In genomic region chr15:26201177-26201858, GRCh38 we compare ENCODE assay signal across 15 cellular contexts.
DNase-seq lines count a peak whose midpoint lies in the region; ATAC-seq and TF ChIP-seq lines count a peak whose summit lies in the region.
"Had no signal": no experiment of that assay in that cellular context is flagged by ENCODE, and none has a peak within 500 bp of the region (broad histone marks: within the 10 kb centered on the region; RNA-seq: fewer than 3 reads in every experiment).

No MANE protein-coding gene starts in this region.

- no peak for DNase-seq in H9
- peak; percentile 14 for DNase-seq in NCI-H2029 (lab: John Stamatoyannopoulos, UW)
- DNase-seq in WTC11 (ENCODE audit: low spot score) = no peak
- DNase-seq in T1000 (lab: John Stamatoyannopoulos, UW) = no peak
- DNase-seq in activated gamma-delta T cell treated with Interleukin-2 at 50 U/mL for 16 hours = no peak
- DNase-seq: ACHN, C1 segment of cervical spinal cord, KBM-7, NCI-H1417 treated with DMSO at 0.1 percent for 48 hours, NCI-H187 treated with DMSO at 0.1 percent for 48 hours, T-helper 17 cell had no signal

- no peaks in the 10 kb centered on the region for H3K79me2 ChIP-seq in H9 (ENCODE audit: insufficient read depth, low read length)

- no peak overlapping the region for H3K27ac ChIP-seq in H9 (ENCODE audit: insufficient read length, low read depth, low read length)
- no peak overlapping the region for H3K27ac ChIP-seq in iPS-20b (ENCODE audit: low read length)

- H3K36me3 ChIP-seq in iPS-20b (ENCODE audit: insufficient read depth, low read depth, low read length) = no peaks in the 10 kb centered on the region

- H3K18ac ChIP-seq in H9 (ENCODE audit: insufficient read length, low read depth, low read length) = no peak overlapping the region

- no peak overlapping the region for H2BK12ac ChIP-seq in H9 (ENCODE audit: insufficient read length, low read depth, low read length)

- H3K4ac ChIP-seq in H9 (ENCODE audit: low read depth, low read length) = no peak overlapping the region

- H2BK20ac ChIP-seq in H9 (ENCODE audit: low read depth, low read length, poor library complexity, severe bottlenecking) = no peak overlapping the region

- H3K9me3 ChIP-seq in H9 (ENCODE audit: control insufficient read depth, low read depth, low read length) (no peaks in the 10 kb centered on the region), iPS-20b (ENCODE audit: insufficient read depth, low read depth, low read length) (no peaks in the 10 kb centered on the region)

- H3K4me1 ChIP-seq in H9 (ENCODE audit: insufficient read depth, low read length) (peaks cover 18% of the 10 kb centered on the region; the same call in 1 of the 2 replicates), iPS-20b (ENCODE audit: insufficient read depth, low read length) (peaks cover 23% of the 10 kb centered on the region)

- 0 out of 7 replicates have a peak, but pooled peaks cover 0 to 3% (median 0%) of the 10 kb centered on the region in 3 experiments for H3K36me3 Mint-ChIP-seq in H9 (ENCODE audit: insufficient read depth in 1 of 3, low read depth in 3 of 3)
- no peaks in the 10 kb centered on the region for H3K36me3 Mint-ChIP-seq in WTC11

- H2AK5ac ChIP-seq in H9 (ENCODE audit: insufficient read length, low read length) = no peak overlapping the region

- no peaks in the 10 kb centered on the region for H4K20me1 ChIP-seq in H9 (ENCODE audit: control insufficient read depth, insufficient read depth, insufficient read length)

- H3T11ph ChIP-seq in H9 (ENCODE audit: low read length) = no peak overlapping the region

- no peaks in the 10 kb centered on the region for H3K23me2 ChIP-seq in H9 (ENCODE audit: insufficient read length, low read depth, low read length, poor library complexity, severe bottlenecking)

- TF ChIP-seq CTCF in H9 (conservative IDR thresholded peaks at IDR 0.05) = no peak
- TF ChIP-seq CTCF in WTC11 (IDR thresholded peaks at IDR 0.05) = no peak

- CTCF ChIA-PET in WTC11 (lab: Charles Lee) = interaction anchor here (1.2 to 1.4 kb wide), 3 partner anchors 22 to 59 kb away, joined by 3 to 6 read pairs (median 3); no protein-coding TSS in a partner anchor

- H3K27me3 ChIP-seq in H9 (ENCODE audit: insufficient read depth, low read length) (no peaks in the 10 kb centered on the region), iPS-20b (ENCODE audit: insufficient read depth, low read length) (peaks cover 28% of the 10 kb centered on the region)

- H3K9ac ChIP-seq in H9 (ENCODE audit: extremely low read depth, insufficient read length, low read length) (no peak overlapping the region), iPS-20b (ENCODE audit: low read depth, low read length) (no peak overlapping the region)

- peak overlapping the region in 1 of 2 experiments; percentile 47; a peak in 1 of 5 replicates for H3K4me3 Mint-ChIP-seq in H9
- no peak overlapping the region for H3K4me3 Mint-ChIP-seq in WTC11
- H3K4me3 Mint-ChIP-seq: T-helper 17 cell had no signal

- no peak overlapping the region for H2BK15ac ChIP-seq in H9 (ENCODE audit: low read depth, low read length)

- H3K9me3 Mint-ChIP-seq in H9 (no peaks in the 10 kb centered on the region), WTC11 (0 out of 2 replicates have a peak, but pooled peaks cover 3% of the 10 kb centered on the region)

- H3K27me3 Mint-ChIP-seq in H9 (ENCODE audit: low read depth) (peaks cover 48% of the 10 kb centered on the region), WTC11 (ENCODE audit: low read depth) (peaks cover 87% of the 10 kb centered on the region)

- WGBS in H9 (ENCODE audit: extremely low coverage, insufficient read length, low lambda C conversion rate) = no CpG with 5 or more reads among the region's 9 CpGs

- no peaks in the 10 kb centered on the region for H3K79me1 ChIP-seq in H9 (ENCODE audit: insufficient read depth, low read depth, low read length, poor library complexity, severe bottlenecking)

- H3K27ac Mint-ChIP-seq in H9 (peak overlapping the region in 2 of 3 experiments; percentile 34 to 41; a peak in 3 of 7 replicates), WTC11 (peak overlapping the region; percentile 72; the same call in 1 of the 2 replicates)
- H3K27ac Mint-ChIP-seq: T-helper 17 cell had no signal

- no peak overlapping the region for H2BK120ac ChIP-seq in H9 (ENCODE audit: low read depth, low read length, poor library complexity, severe bottlenecking)

- H2BK5ac ChIP-seq in H9 (ENCODE audit: insufficient read length, low read length) = no peak overlapping the region

- H3K4me2 ChIP-seq in H9 (ENCODE audit: insufficient read depth, insufficient read length, low read length) = peak overlapping the region; percentile 6

- H3K4me1 Mint-ChIP-seq in H9 (peaks cover 49 to 56% of the 10 kb centered on the region in 2 experiments), WTC11 (peaks cover 39% of the 10 kb centered on the region)
- H3K4me1 Mint-ChIP-seq: T-helper 17 cell had no signal

- no peak overlapping the region for H2AFZ ChIP-seq in H9 (ENCODE audit: low read length)

- H3K23ac ChIP-seq in H9 (ENCODE audit: insufficient read length, low read depth, low read length) = no peak overlapping the region

- no peak overlapping the region for H3K56ac ChIP-seq in H9 (ENCODE audit: insufficient read length, low read depth, low read length)

- H4K91ac ChIP-seq in H9 (ENCODE audit: insufficient read length, low read depth, low read length) = no peak overlapping the region

- ATAC-seq in WTC11 (peak; percentile 70), GM18517 (IDR thresholded peaks at IDR 0.05; ENCODE audit: unreplicated experiment) (no peak)
- ATAC-seq: HepG2, Right ventricle myocardium inferior, T-helper 17 cell had no signal

- no peak overlapping the region for H3K14ac ChIP-seq in H9 (ENCODE audit: insufficient read depth, low read length)

- H4K5ac ChIP-seq in H9 (ENCODE audit: insufficient read length, low read depth, low read length) = no peak overlapping the region

- no peak overlapping the region for H4K8ac ChIP-seq in H9 (replicated peaks; ENCODE audit: insufficient read length, low read depth, low read length)

- H3K4me3 ChIP-seq in iPS-20b (ENCODE audit: low read length) = peak overlapping the region; percentile 2; the same call in 1 of the 2 replicates

- POLR2A ChIA-PET in WTC11 (lab: Charles Lee) = interaction anchor here (0.6 to 0.7 kb wide), 2 partner anchors 18 to 74 kb away, joined by 5 to 6 read pairs; no protein-coding TSS in a partner anchor

TF ChIP-seq in WTC11, 78 proteins besides CTCF, POLR2A, EP300 and RAD21:
- TF ChIP-seq ZNF138 (CRISPR knock-in tag; conservative IDR thresholded peaks at IDR 0.05) (no peak), ZBTB43 (CRISPR knock-in tag; IDR thresholded peaks at IDR 0.05) (peak; percentile 42; the same call in 1 of the 2 replicates), MAX (CRISPR knock-in tag; IDR thresholded peaks at IDR 0.05) (peak; percentile 69), USF1 (CRISPR knock-in tag; IDR thresholded peaks at IDR 0.05) (0 out of 2 replicates have a peak, but pooled peaks have one; percentile 30), EMX1 (CRISPR knock-in tag; IDR thresholded peaks at IDR 0.05) (no peak)
